8 cellular contexts compared by ENCODE assay signal in the genomic region with DNA sequence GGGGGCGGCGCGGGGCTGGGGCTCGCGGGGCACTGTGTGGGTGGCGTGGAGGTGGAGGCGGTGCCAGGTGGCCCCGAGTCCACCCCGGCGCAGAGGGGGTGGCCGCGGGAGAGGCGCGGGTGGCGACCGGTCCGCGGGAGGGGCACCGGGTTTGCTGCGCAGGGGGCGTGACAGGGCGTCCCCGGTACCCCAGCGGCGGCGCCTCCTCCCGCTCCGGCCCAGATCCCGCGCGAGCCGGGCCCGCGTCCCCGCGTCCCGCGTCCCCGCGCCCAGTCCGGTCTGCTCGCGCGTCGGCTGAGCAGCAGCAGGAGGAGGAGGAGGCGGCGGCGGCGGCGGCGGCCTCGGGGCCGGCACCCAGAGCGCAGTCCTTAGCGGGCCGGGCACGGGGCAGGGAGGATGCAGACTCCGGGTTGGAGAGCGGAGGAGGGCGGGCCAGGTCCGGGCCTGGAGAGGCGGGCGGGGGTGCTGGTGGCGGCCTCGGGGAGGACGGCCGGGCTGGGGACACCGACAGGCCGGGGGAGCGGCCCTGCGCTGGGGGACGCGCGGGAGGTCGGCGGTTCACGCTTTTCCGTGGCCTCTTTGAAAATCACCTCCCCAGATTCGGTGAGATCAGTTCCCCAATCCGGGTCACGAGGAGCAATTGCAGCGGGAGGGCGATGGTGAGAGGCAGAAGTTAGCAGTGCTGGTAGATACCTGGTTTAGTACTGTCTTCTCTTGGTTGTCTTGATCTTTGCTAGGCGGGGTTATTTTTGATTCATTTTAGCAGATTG. TPM values are rescaled to one million over a fixed set of nuclear protein-coding genes. Genes with fewer than 3 reads are reported as not detected.
DNase-seq lines count a peak whose midpoint lies in the region; ATAC-seq, FAIRE-seq and TF ChIP-seq lines count a peak whose summit lies in the region.

No MANE protein-coding gene starts in this region.

- H3K36me3 ChIP-seq in H7 (replicated peaks; ENCODE audit: control insufficient read depth, insufficient read depth, low read length), result no peaks in the 10 kb centered on the region
- H3K36me3 ChIP-seq in body of pancreas (replicated peaks in 1 of 2; ENCODE audit: insufficient read depth in 1 of 2, low read depth in 2 of 2), result no peaks in the 10 kb centered on the region
- no peaks in the 10 kb centered on the region for H3K36me3 ChIP-seq in sigmoid colon

- H3K9me3 ChIP-seq in body of pancreas (no peaks in the 10 kb centered on the region), sigmoid colon (no peaks in the 10 kb centered on the region)

- H3K27ac ChIP-seq in body of pancreas, result peak overlapping the region; percentile 48 to 88 (median 79)
- H3K27ac ChIP-seq in sigmoid colon, result peak overlapping the region; percentile 91 to 99 (median 98)

- H3K27me3 ChIP-seq in H7 (ENCODE audit: control insufficient read depth, insufficient read depth, low read length) (no peaks in the 10 kb centered on the region; the same call in 1 of the 2 replicates), body of pancreas (no peaks in the 10 kb centered on the region), sigmoid colon (no peaks in the 10 kb centered on the region)

- TF ChIP-seq EP300 in sigmoid colon (IDR thresholded peaks at IDR 0.05), result no peak

- ATAC-seq in SK-N-SH treated with all-trans-retinoic acid at 6 μM for 48 hours (peak; percentile 82), body of pancreas (peak; percentile 38)

- FAIRE-seq in D721Med (lab: Jason Lieb, UNC), result no peak

- intact Hi-C loops in body of pancreas (cut with DNase I), result no loop called here
- intact Hi-C loops in sigmoid colon (cut with DNase I), result loop anchor here (1.0 to 2.0 kb wide), 2 partner anchors 42 to 124 kb away; no protein-coding TSS in a partner anchor

- 0 to 1% methylated on average over 6 to 66 of the region's 84 CpGs for WGBS in body of pancreas, 2 donors
- 1% methylated on average over 84 of the region's 84 CpGs for WGBS in sigmoid colon, 2 donors

- peak; percentile 88 for DNase-seq in GM12865 (ENCODE audit: low read depth)
- peak; percentile 81 for DNase-seq in H7
- DNase-seq in LHCN-M2 (ENCODE audit: low read depth), result peak; percentile 83
- DNase-seq in body of pancreas, result peak; percentile 56 to 62 (median 59)
- peak; percentile 84 for DNase-seq in sigmoid colon
- DNase-seq in D721Med (ENCODE audit: insufficient read length, low spot score), result no peak

- TF ChIP-seq CTCF in GM12865 (IDR thresholded peaks at IDR 0.05; ENCODE audit: insufficient read depth, low read depth, low read length, missing control alignments), result no peak
- no peak for TF ChIP-seq CTCF in body of pancreas (IDR thresholded peaks at IDR 0.05)
- no peak for TF ChIP-seq CTCF in sigmoid colon (IDR thresholded peaks at IDR 0.05)
- TF ChIP-seq CTCF in D721Med (IDR thresholded peaks at IDR 0.05; ENCODE audit: insufficient read depth, missing control alignments), result no peak

- peaks cover 46% of the 10 kb centered on the region for H3K4me1 ChIP-seq in body of pancreas
- peaks cover 0 to 59% (median 47%) of the 10 kb centered on the region in 4 donors for H3K4me1 ChIP-seq in sigmoid colon

- TF ChIP-seq POLR2A in body of pancreas (IDR thresholded peaks at IDR 0.05), result peak; percentile 7 to 40 (median 37)
- peak; percentile 15 to 34 for TF ChIP-seq POLR2A in sigmoid colon (IDR thresholded peaks at IDR 0.05)

- H3K4me3 ChIP-seq in GM12865 (ENCODE audit: low read depth, low read length) (peak overlapping the region; percentile 99), H7 (ENCODE audit: insufficient read depth, low read depth, low read length) (peak overlapping the region; percentile 65), body of pancreas (peak overlapping the region; percentile 45 to 83), iPS-11a (ENCODE audit: low read depth, low read length) (peak overlapping the region; percentile 86), sigmoid colon (peak overlapping the region; percentile 61 to 93 (median 90))

TF ChIP-seq in SK-N-SH treated with all-trans-retinoic acid at 6 μM for 48 hours, 23 proteins besides CTCF, POLR2A, EP300 and RAD21:
- TF ChIP-seq ARNTL (CRISPR knock-in tag; IDR thresholded peaks at IDR 0.05; ENCODE audit: borderline replicate concordance, low read depth) (no peak), PPARA (CRISPR knock-in tag; IDR thresholded peaks at IDR 0.05; ENCODE audit: borderline replicate concordance) (no peak), ZC3H10 (CRISPR knock-in tag; IDR thresholded peaks at IDR 0.05) (no peak), ZNF565 (CRISPR knock-in tag; conservative IDR thresholded peaks at IDR 0.05; ENCODE audit: low read depth) (no peak), TOX (CRISPR knock-in tag; IDR thresholded peaks at IDR 0.05; ENCODE audit: borderline replicate concordance) (no peak), ISL1 (CRISPR knock-in tag; IDR thresholded peaks at IDR 0.05) (no peak), RARB (CRISPR knock-in tag; IDR thresholded peaks at IDR 0.05) (no peak), ZNF8 (CRISPR knock-in tag; IDR thresholded peaks at IDR 0.05) (no peak), ZFP30 (CRISPR knock-in tag; IDR thresholded peaks at IDR 0.05) (no peak)
- TF ChIP-seq, protein P1, sequence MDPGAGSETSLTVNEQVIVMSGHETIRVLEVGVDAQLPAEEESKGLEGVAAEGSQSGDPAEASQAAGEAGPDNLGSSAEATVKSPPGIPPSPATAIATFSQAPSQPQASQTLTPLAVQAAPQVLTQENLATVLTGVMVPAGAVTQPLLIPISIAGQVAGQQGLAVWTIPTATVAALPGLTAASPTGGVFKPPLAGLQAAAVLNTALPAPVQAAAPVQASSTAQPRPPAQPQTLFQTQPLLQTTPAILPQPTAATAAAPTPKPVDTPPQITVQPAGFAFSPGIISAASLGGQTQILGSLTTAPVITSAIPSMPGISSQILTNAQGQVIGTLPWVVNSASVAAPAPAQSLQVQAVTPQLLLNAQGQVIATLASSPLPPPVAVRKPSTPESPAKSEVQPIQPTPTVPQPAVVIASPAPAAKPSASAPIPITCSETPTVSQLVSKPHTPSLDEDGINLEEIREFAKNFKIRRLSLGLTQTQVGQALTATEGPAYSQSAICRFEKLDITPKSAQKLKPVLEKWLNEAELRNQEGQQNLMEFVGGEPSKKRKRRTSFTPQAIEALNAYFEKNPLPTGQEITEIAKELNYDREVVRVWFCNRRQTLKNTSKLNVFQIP (CRISPR knock-in tag; IDR thresholded peaks at IDR 0.05; ENCODE audit: borderline replicate concordance, low read depth), result no peak
- TF ChIP-seq, protein P2, sequence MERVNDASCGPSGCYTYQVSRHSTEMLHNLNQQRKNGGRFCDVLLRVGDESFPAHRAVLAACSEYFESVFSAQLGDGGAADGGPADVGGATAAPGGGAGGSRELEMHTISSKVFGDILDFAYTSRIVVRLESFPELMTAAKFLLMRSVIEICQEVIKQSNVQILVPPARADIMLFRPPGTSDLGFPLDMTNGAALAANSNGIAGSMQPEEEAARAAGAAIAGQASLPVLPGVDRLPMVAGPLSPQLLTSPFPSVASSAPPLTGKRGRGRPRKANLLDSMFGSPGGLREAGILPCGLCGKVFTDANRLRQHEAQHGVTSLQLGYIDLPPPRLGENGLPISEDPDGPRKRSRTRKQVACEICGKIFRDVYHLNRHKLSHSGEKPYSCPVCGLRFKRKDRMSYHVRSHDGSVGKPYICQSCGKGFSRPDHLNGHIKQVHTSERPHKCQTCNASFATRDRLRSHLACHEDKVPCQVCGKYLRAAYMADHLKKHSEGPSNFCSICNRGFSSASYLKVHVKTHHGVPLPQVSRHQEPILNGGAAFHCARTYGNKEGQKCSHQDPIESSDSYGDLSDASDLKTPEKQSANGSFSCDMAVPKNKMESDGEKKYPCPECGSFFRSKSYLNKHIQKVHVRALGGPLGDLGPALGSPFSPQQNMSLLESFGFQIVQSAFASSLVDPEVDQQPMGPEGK (CRISPR knock-in tag; IDR thresholded peaks at IDR 0.05; ENCODE audit: borderline replicate concordance), result no peak
- TF ChIP-seq, protein P3, sequence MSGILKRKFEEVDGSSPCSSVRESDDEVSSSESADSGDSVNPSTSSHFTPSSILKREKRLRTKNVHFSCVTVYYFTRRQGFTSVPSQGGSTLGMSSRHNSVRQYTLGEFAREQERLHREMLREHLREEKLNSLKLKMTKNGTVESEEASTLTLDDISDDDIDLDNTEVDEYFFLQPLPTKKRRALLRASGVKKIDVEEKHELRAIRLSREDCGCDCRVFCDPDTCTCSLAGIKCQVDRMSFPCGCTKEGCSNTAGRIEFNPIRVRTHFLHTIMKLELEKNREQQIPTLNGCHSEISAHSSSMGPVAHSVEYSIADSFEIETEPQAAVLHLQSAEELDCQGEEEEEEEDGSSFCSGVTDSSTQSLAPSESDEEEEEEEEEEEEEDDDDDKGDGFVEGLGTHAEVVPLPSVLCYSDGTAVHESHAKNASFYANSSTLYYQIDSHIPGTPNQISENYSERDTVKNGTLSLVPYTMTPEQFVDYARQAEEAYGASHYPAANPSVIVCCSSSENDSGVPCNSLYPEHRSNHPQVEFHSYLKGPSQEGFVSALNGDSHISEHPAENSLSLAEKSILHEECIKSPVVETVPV (CRISPR knock-in tag; IDR thresholded peaks at IDR 0.05), result no peak

RNA-seq across cellular contexts. Expression of a gene that starts 1.6 kb away (rescaled TPM):
- total RNA-seq in H7 (2014; rRNA removed; shearing (Covaris generic)), result 39.7 and 49.3 TPM in 2 replicates
- total RNA-seq in LHCN-M2 (2014; rRNA removed) (168 and 195 TPM in 2 replicates), body of pancreas (100 to 1,000 TPM in 1 of 2 donors, 10 to 100 TPM in 1; 62.0 to 137 TPM), sigmoid colon (100 to 1,000 TPM; 119 to 300 (median 181) TPM)
- polyA plus RNA-seq in LHCN-M2 (2012), result 99.4 TPM
- 10 to 100 TPM; 34.8 to 56.4 (median 53.2) TPM for polyA plus RNA-seq in sigmoid colon
